In the genomic region with DNA sequence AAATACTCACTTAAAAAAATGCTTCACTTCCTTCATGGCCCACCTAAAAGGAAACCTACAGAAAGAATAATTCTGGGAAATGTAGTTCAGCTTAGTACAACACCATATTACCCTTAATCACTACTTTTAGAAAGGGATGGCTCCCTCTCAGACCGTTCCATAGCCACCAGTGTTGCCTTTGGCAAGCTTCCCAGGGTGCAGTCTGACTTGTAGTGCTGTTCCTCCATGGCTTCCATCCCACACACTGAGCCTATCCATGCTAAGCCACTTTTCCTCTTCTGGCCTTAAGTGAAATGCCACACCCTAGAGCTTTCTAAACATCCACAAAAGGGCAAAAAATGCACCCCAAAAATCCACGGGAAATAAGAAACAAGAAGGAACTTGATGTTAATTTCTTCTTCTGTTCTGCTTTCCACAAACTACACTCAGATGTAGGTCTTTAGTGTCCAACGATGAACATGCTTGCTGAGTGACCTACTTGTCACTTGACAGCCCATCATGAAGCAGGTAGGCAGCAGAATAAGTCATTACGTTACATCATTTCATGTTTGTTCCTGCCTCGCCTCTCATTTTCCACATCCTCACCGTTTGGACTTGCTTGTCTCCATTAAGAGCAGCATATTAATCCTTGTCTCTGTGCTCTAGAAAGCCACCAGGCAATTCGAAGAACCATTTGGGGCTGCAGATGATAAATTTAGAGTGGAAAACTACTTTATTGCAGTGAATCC, we compare ENCODE assay signal across 10 cellular contexts.
DNase-seq lines count a peak whose midpoint lies in the region; ATAC-seq, FAIRE-seq and TF ChIP-seq lines count a peak whose summit lies in the region.
"Had no signal": no experiment of that assay in that cellular context is flagged by ENCODE, and none has a peak within 500 bp of the region (broad histone marks: within the 10 kb centered on the region; RNA-seq: fewer than 3 reads in every experiment).

No MANE protein-coding gene starts in this region.

- FAIRE-seq in endothelial cell of umbilical vein (lab: Jason Lieb, UNC), result no peak
- FAIRE-seq: GM12892 had no signal

- H3K9me1 ChIP-seq in endothelial cell of umbilical vein (replicated peaks; ENCODE audit: control insufficient read depth, extremely low read depth, insufficient read depth, low read length), result no peaks in the 10 kb centered on the region

- peaks cover 0 to 2% of the 10 kb centered on the region in 2 experiments for H3K27me3 ChIP-seq in endothelial cell of umbilical vein (ENCODE audit: control insufficient read depth in 2 of 2, insufficient read depth in 2 of 2, low read length in 2 of 2)

- intact Hi-C loops in endothelial cell of umbilical vein (cut with micrococcal nuclease), result no loop called here

- CTCF ChIA-PET in endothelial cell of umbilical vein (lab: Charles Lee), result no interaction called here

- H3K36me3 ChIP-seq in endothelial cell of umbilical vein (ENCODE audit: control insufficient read depth in 2 of 2, extremely low read depth in 1 of 2, insufficient read depth in 2 of 2, low read length in 2 of 2), result no peaks in the 10 kb centered on the region

- H3K4me2 ChIP-seq in endothelial cell of umbilical vein (ENCODE audit: insufficient read depth, low read length), result no peak overlapping the region

- ATAC-seq in HG02759 (IDR thresholded peaks at IDR 0.05; ENCODE audit: unreplicated experiment) (no peak), GM19328 (IDR thresholded peaks at IDR 0.05; ENCODE audit: unreplicated experiment) (no peak)

- TF ChIP-seq CTCF in endothelial cell of umbilical vein (IDR thresholded peaks at IDR 0.05; ENCODE audit: extremely low read depth in 1 of 2, insufficient read depth in 1 of 2, low read depth in 1 of 2, low read length in 2 of 2), result no peak

- no peak overlapping the region for H3K4me3 ChIP-seq in endothelial cell of umbilical vein (replicated peaks in 1 of 3; ENCODE audit: insufficient read depth in 1 of 3, low read depth in 1 of 3, low read length in 3 of 3)

- H2AFZ ChIP-seq in endothelial cell of umbilical vein (ENCODE audit: low read depth, low read length), result no peak overlapping the region

- no peaks in the 10 kb centered on the region for H3K9me3 ChIP-seq in endothelial cell of umbilical vein (replicated peaks; ENCODE audit: control insufficient read depth, insufficient read depth, low read length)

- POLR2A ChIA-PET in endothelial cell of umbilical vein (lab: Charles Lee), result no interaction called here

- DNase-seq in EL, result peak; percentile 52
- peak; percentile 6 for DNase-seq in NCI-H510A (lab: John Stamatoyannopoulos, UW)
- DNase-seq in endothelial cell of umbilical vein (ENCODE audit: low read depth, low spot score), result peak; percentile 33
- DNase-seq in medulla oblongata (ENCODE audit: extremely low spot score), result peak; percentile 7
- no peak for DNase-seq in stimulated activated naive CD4-positive, alpha-beta T cell treated with Interleukin-2 at 50 U/mL for 16 hours (lab: John Stamatoyannopoulos, UW)
- DNase-seq in anterior cingulate cortex (lab: John Stamatoyannopoulos, UW), result no peak
- DNase-seq: central memory CD4-positive, alpha-beta T cell had no signal

- TF ChIP-seq POLR2A in endothelial cell of umbilical vein (IDR thresholded peaks at IDR 0.05; ENCODE audit: low read depth, low read length), result no peak

- H3K79me2 ChIP-seq in endothelial cell of umbilical vein (ENCODE audit: control insufficient read depth, insufficient read depth, low read length), result no peaks in the 10 kb centered on the region

- H3K9ac ChIP-seq in endothelial cell of umbilical vein (replicated peaks; ENCODE audit: extremely low read depth, insufficient read depth, low read length), result no peak overlapping the region

- no TSS peak for BruUV-seq in endothelial cell of umbilical vein (replicated peaks; lab: Mats Ljungman, UMichigan)

- H4K20me1 ChIP-seq in endothelial cell of umbilical vein (replicated peaks; ENCODE audit: control insufficient read depth, extremely low read depth, insufficient read depth, low read length), result no peaks in the 10 kb centered on the region

- H3K27ac ChIP-seq in endothelial cell of umbilical vein (ENCODE audit: insufficient read depth, low read depth, low read length), result no peak overlapping the region

- dilution Hi-C loops in endothelial cell of umbilical vein (cut with MboI; ENCODE audit: extremely low pct_ligation_motif_present, low sequenced_read_pairs), result no loop called here

- H3K4me1 ChIP-seq in endothelial cell of umbilical vein (ENCODE audit: control insufficient read depth, extremely low read depth, insufficient read depth, low read length), result no peaks in the 10 kb centered on the region

TF ChIP-seq in endothelial cell of umbilical vein, 7 proteins besides CTCF, POLR2A, EP300 and RAD21:
- TF ChIP-seq MYC (IDR thresholded peaks at IDR 0.05; ENCODE audit: low read depth, low read length) (no peak), EZH2 (IDR thresholded peaks at IDR 0.05; ENCODE audit: borderline replicate concordance, low read depth, low read length, severe bottlenecking) (no peak), GATA2 (IDR thresholded peaks at IDR 0.05; ENCODE audit: insufficient read depth, insufficient read length, low read depth, low read length) (no peak), POLR2AphosphoS5 (IDR thresholded peaks at IDR 0.05; ENCODE audit: insufficient read depth, low read depth, low read length) (no peak), JUN (IDR thresholded peaks at IDR 0.05; ENCODE audit: borderline replicate concordance, insufficient read depth, insufficient read length, low read depth) (no peak), MAX (IDR thresholded peaks at IDR 0.05; ENCODE audit: insufficient read depth, insufficient read length) (no peak), FOS (IDR thresholded peaks at IDR 0.05; ENCODE audit: borderline replicate concordance, insufficient read depth, low read length) (no peak)

Comparison
In these comparisons a context has a peak if more than half of its experiments do, and no peak if none do; other contexts are left out.
1. DNase-seq: peak in EL (single experiment), NCI-H510A (single experiment), endothelial cell of umbilical vein (single experiment) and medulla oblongata (single experiment); none in stimulated activated naive CD4-positive, alpha-beta T cell treated with Interleukin-2 at 50 U/mL for 16 hours (single experiment) and anterior cingulate cortex (0 of 58).